ENCODE assay signal across 9 cellular contexts in the genomic region with DNA sequence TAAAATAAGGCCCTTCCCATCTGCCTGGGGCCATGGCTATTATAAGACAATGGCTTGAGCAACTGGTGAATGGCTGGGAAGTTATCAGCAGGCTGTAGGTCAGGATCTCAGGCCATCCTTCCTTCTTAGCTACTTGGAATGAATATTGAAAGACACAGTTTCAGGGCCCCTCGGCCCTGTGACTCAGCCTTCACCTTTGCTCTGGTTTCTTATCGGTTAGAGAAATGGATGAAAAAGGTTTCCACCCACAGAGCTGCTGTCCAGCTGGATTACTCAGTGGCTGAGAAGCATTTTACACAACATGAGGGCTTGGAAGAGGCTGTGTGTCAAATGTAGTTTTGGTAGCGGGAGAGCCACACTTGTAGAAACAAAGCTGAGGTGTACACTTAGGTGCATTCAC. TPM values are rescaled to one million over a fixed set of nuclear protein-coding genes. Genes with fewer than 3 reads are reported as not detected.
DNase-seq lines count a peak whose midpoint lies in the region; ATAC-seq and TF ChIP-seq lines count a peak whose summit lies in the region.
"Had no signal": no experiment of that assay in that cellular context is flagged by ENCODE, and none has a peak within 500 bp of the region (broad histone marks: within the 10 kb centered on the region; RNA-seq: fewer than 3 reads in every experiment).

No MANE protein-coding gene starts in this region.

- TF ChIP-seq CTCF in cardiac muscle cell (IDR thresholded peaks at IDR 0.05; ENCODE audit: low read depth, low read length), result no peak

- H3K9me3 ChIP-seq in cardiac muscle cell (ENCODE audit: low read depth), result no peaks in the 10 kb centered on the region

- H3K27me3 ChIP-seq in cardiac muscle cell, result no peaks in the 10 kb centered on the region

- H3K4me1 Mint-ChIP-seq in activated CD4-positive, alpha-beta memory T cell treated with anti-CD3 and anti-CD28 coated beads for 36 hours (ENCODE audit: low read depth), result peaks cover 83% of the 10 kb centered on the region
- peaks cover 56% of the 10 kb centered on the region for H3K4me1 Mint-ChIP-seq in activated CD4-positive, alpha-beta memory T cell treated with anti-CD3 and anti-CD28 coated beads, Interleukin-2, amount 10 ng/mL, durations not matched to agents 7 days and 5 days
- peaks cover 86% of the 10 kb centered on the region for H3K4me1 Mint-ChIP-seq in stimulated activated naive CD8-positive, alpha-beta T cell treated with anti-CD3 and anti-CD28 coated beads, Interleukin-15, Interleukin-2, amounts not matched to agents 100 ng/mL and 50 ng/mL, for 24 hours (ENCODE audit: low read depth)

- in situ Hi-C loops in KBM-7 (cut with MboI; ENCODE audit: low pct_unique_long_range_greater_than_20kb, low sequenced_read_pairs), result no loop called here

- H3K4me3 Mint-ChIP-seq in activated CD4-positive, alpha-beta memory T cell treated with anti-CD3 and anti-CD28 coated beads for 36 hours, result no peak overlapping the region
- no peak overlapping the region for H3K4me3 Mint-ChIP-seq in activated CD4-positive, alpha-beta memory T cell treated with anti-CD3 and anti-CD28 coated beads, Interleukin-2, amount 10 ng/mL, durations not matched to agents 7 days and 5 days
- peak overlapping the region; percentile 15 for H3K4me3 Mint-ChIP-seq in stimulated activated naive CD8-positive, alpha-beta T cell treated with anti-CD3 and anti-CD28 coated beads, Interleukin-15, Interleukin-2, amounts not matched to agents 100 ng/mL and 50 ng/mL, for 24 hours

- intact Hi-C loops in activated CD4-positive, alpha-beta memory T cell treated with anti-CD3 and anti-CD28 coated beads for 36 hours (cut with micrococcal nuclease), result loop anchor here (10.0 kb wide), 1 partner anchor 1301 kb away; no protein-coding TSS in a partner anchor

- no peak for ATAC-seq in HG03432 (IDR thresholded peaks at IDR 0.05; ENCODE audit: unreplicated experiment)

- no peaks in the 10 kb centered on the region for H3K9me3 Mint-ChIP-seq in activated CD4-positive, alpha-beta memory T cell treated with anti-CD3 and anti-CD28 coated beads for 36 hours
- H3K9me3 Mint-ChIP-seq in activated CD4-positive, alpha-beta memory T cell treated with anti-CD3 and anti-CD28 coated beads, Interleukin-2, amount 10 ng/mL, durations not matched to agents 7 days and 5 days, result no peaks in the 10 kb centered on the region
- no peaks in the 10 kb centered on the region for H3K9me3 Mint-ChIP-seq in stimulated activated naive CD8-positive, alpha-beta T cell treated with anti-CD3 and anti-CD28 coated beads, Interleukin-15, Interleukin-2, amounts not matched to agents 100 ng/mL and 50 ng/mL, for 24 hours

- H3K4me1 ChIP-seq in cardiac muscle cell (ENCODE audit: low read depth), result no peaks in the 10 kb centered on the region

- H3K4me3 ChIP-seq in cardiac muscle cell, result no peak overlapping the region

- H3K27ac ChIP-seq in cardiac muscle cell, result no peak overlapping the region

- no peaks in the 10 kb centered on the region for H3K36me3 ChIP-seq in cardiac muscle cell

- CTCF ChIA-PET in activated CD4-positive, alpha-beta memory T cell treated with anti-CD3 and anti-CD28 coated beads for 36 hours (lab: Charles Lee), result interaction anchor here (1.3 kb wide), 1 partner anchor 88 kb away, joined by 3 read pairs; no protein-coding TSS in a partner anchor
- CTCF ChIA-PET in activated CD4-positive, alpha-beta memory T cell treated with anti-CD3 and anti-CD28 coated beads, Interleukin-2, amount 10 ng/mL, durations not matched to agents 7 days and 5 days (lab: Charles Lee), result interaction anchor here (1.4 kb wide), 1 partner anchor 11 kb away, joined by 3 read pairs; no protein-coding TSS in a partner anchor

- peaks cover 24% of the 10 kb centered on the region for H3K36me3 Mint-ChIP-seq in activated CD4-positive, alpha-beta memory T cell treated with anti-CD3 and anti-CD28 coated beads for 36 hours
- peaks cover 56% of the 10 kb centered on the region for H3K36me3 Mint-ChIP-seq in activated CD4-positive, alpha-beta memory T cell treated with anti-CD3 and anti-CD28 coated beads, Interleukin-2, amount 10 ng/mL, durations not matched to agents 7 days and 5 days (ENCODE audit: low read depth)
- H3K36me3 Mint-ChIP-seq in stimulated activated naive CD8-positive, alpha-beta T cell treated with anti-CD3 and anti-CD28 coated beads, Interleukin-15, Interleukin-2, amounts not matched to agents 100 ng/mL and 50 ng/mL, for 24 hours (ENCODE audit: low read depth), result peaks cover 41% of the 10 kb centered on the region

- H3K27ac Mint-ChIP-seq in activated CD4-positive, alpha-beta memory T cell treated with anti-CD3 and anti-CD28 coated beads for 36 hours, result peak overlapping the region; percentile 10
- no peak overlapping the region for H3K27ac Mint-ChIP-seq in activated CD4-positive, alpha-beta memory T cell treated with anti-CD3 and anti-CD28 coated beads, Interleukin-2, amount 10 ng/mL, durations not matched to agents 7 days and 5 days
- peak overlapping the region; percentile 28 for H3K27ac Mint-ChIP-seq in stimulated activated naive CD8-positive, alpha-beta T cell treated with anti-CD3 and anti-CD28 coated beads, Interleukin-15, Interleukin-2, amounts not matched to agents 100 ng/mL and 50 ng/mL, for 24 hours

- no peaks in the 10 kb centered on the region for H3K27me3 Mint-ChIP-seq in activated CD4-positive, alpha-beta memory T cell treated with anti-CD3 and anti-CD28 coated beads for 36 hours
- no peaks in the 10 kb centered on the region for H3K27me3 Mint-ChIP-seq in activated CD4-positive, alpha-beta memory T cell treated with anti-CD3 and anti-CD28 coated beads, Interleukin-2, amount 10 ng/mL, durations not matched to agents 7 days and 5 days
- H3K27me3 Mint-ChIP-seq in stimulated activated naive CD8-positive, alpha-beta T cell treated with anti-CD3 and anti-CD28 coated beads, Interleukin-15, Interleukin-2, amounts not matched to agents 100 ng/mL and 50 ng/mL, for 24 hours, result no peaks in the 10 kb centered on the region

- DNase-seq in activated CD4-positive, alpha-beta memory T cell treated with anti-CD3 and anti-CD28 coated beads for 36 hours, result peak; percentile 58
- DNase-seq in activated CD4-positive, alpha-beta memory T cell treated with anti-CD3 and anti-CD28 coated beads, Interleukin-2, amount 10 ng/mL, durations not matched to agents 7 days and 5 days, result no peak
- DNase-seq in SW480 (ENCODE audit: low spot score) (peak; percentile 59), cardiac muscle cell (ENCODE audit: low read depth in 1 of 2, low spot score in 1 of 2) (peak; percentile 11 to 85), KBM-7 (no peak), SHP77 treated with DMSO at 0.1 percent for 48 hours (lab: John Stamatoyannopoulos, UW) (no peak)
- DNase-seq: NCI-H187 treated with DMSO at 0.1 percent for 48 hours had no signal

- POLR2A ChIA-PET in activated CD4-positive, alpha-beta memory T cell treated with anti-CD3 and anti-CD28 coated beads for 36 hours (lab: Charles Lee), result interaction anchor here (0.8 to 1.3 kb wide), 2 partner anchors 9 to 48 kb away, joined by 3 read pairs; partner anchors contain the start of gene ACSL5
- POLR2A ChIA-PET in activated CD4-positive, alpha-beta memory T cell treated with anti-CD3 and anti-CD28 coated beads, Interleukin-2, amount 10 ng/mL, durations not matched to agents 7 days and 5 days (lab: Charles Lee), result interaction anchor here (7.6 kb wide), 1 partner anchor 8 kb away, joined by 81 read pairs; the partner anchor contains the start of gene ACSL5

RNA-seq across cellular contexts. Expression of gene ACSL5, which starts 9.4 kb away (rescaled TPM):
- 10 to 100 TPM; 30.1 to 32.9 TPM for total RNA-seq in activated CD4-positive, alpha-beta memory T cell treated with anti-CD3 and anti-CD28 coated beads for 36 hours
- total RNA-seq in activated CD4-positive, alpha-beta memory T cell treated with anti-CD3 and anti-CD28 coated beads, Interleukin-2, amount 10 ng/mL, durations not matched to agents 7 days and 5 days, result 10 to 100 TPM; 55.0 to 55.1 TPM
- total RNA-seq in cardiac muscle cell, result not detected in 2 replicates
- 0.31 TPM in 1 of 2 replicates, not detected in the other for polyA plus RNA-seq in cardiac muscle cell

Comparison
In these comparisons a context has a peak if more than half of its experiments do, and no peak if none do; other contexts are left out.
1. DNase-seq: peak in activated CD4-positive, alpha-beta memory T cell treated with anti-CD3 and anti-CD28 coated beads for 36 hours (single experiment), SW480 (single experiment) and cardiac muscle cell (2 of 2); none in activated CD4-positive, alpha-beta memory T cell treated with anti-CD3 and anti-CD28 coated beads, Interleukin-2, amount 10 ng/mL, durations not matched to agents 7 days and 5 days (single experiment), KBM-7 (single experiment) and SHP77 treated with DMSO at 0.1 percent for 48 hours (single experiment).
2. RNA of gene ACSL5, which starts 9.4 kb away (total RNA-seq): 55.0 to 55.1 TPM in activated CD4-positive, alpha-beta memory T cell treated with anti-CD3 and anti-CD28 coated beads, Interleukin-2, amount 10 ng/mL, durations not matched to agents 7 days and 5 days and 30.1 to 32.9 TPM in activated CD4-positive, alpha-beta memory T cell treated with anti-CD3 and anti-CD28 coated beads for 36 hours; not detected in cardiac muscle cell; every median in the first group is over 10 times any median in the second.